ENCODE assay signal across 12 cellular contexts in genomic region chr11:63608353-63609345, GRCh38. TPM values are rescaled to one million over a fixed set of nuclear protein-coding genes. Genes with fewer than 3 reads are reported as not detected.
A peak's percentile ranks its signal among the peaks of the same experiment; 100 is the strongest.
DNase-seq lines count a peak whose midpoint lies in the region; ATAC-seq, FAIRE-seq and TF ChIP-seq lines count a peak whose summit lies in the region.
"Had no signal": no experiment of that assay in that cellular context is flagged by ENCODE, and none has a peak within 500 bp of the region (broad histone marks: within the 10 kb centered on the region; RNA-seq: fewer than 3 reads in every experiment).

No MANE protein-coding gene starts in this region.

- peaks cover 9% of the 10 kb centered on the region for H3K27me3 Mint-ChIP-seq in GM23338 (ENCODE audit: insufficient read depth, low read depth, poor library complexity)
- H3K27me3 Mint-ChIP-seq in astrocyte (ENCODE audit: low read depth, unreplicated experiment), result peaks cover 2% of the 10 kb centered on the region
- peaks cover 12 to 25% of the 10 kb centered on the region in 2 donors for H3K27me3 Mint-ChIP-seq in stimulated activated naive B cell treated with anti-CD40 and anti-IgM and Interleukin-4, amounts not matched to agents 10 μg/mL and 1 μg/mL and 100 μg/mL, for 72 hours
- H3K27me3 Mint-ChIP-seq in WTC11 (ENCODE audit: low read depth), result peaks cover 33% of the 10 kb centered on the region

- H3K36me3 Mint-ChIP-seq in GM23338 (ENCODE audit: low read depth), result no peaks in the 10 kb centered on the region; the same call in 2 of the 3 replicates
- no peaks in the 10 kb centered on the region for H3K36me3 Mint-ChIP-seq in astrocyte (ENCODE audit: low read depth, unreplicated experiment)
- H3K36me3 Mint-ChIP-seq in stimulated activated naive B cell treated with anti-CD40 and anti-IgM and Interleukin-4, amounts not matched to agents 10 μg/mL and 1 μg/mL and 100 μg/mL, for 72 hours, result no peaks in the 10 kb centered on the region
- H3K36me3 Mint-ChIP-seq in WTC11, result peaks cover 12% of the 10 kb centered on the region

- H3K27ac ChIP-seq in GM23338 (ENCODE audit: low read depth), result no peak overlapping the region
- peak overlapping the region; percentile 54 for H3K27ac ChIP-seq in astrocyte (ENCODE audit: low read depth, low read length)
- peak overlapping the region in 2 of 4 donors; percentile 38 to 61 for H3K27ac ChIP-seq in upper lobe of left lung

- H3K4me1 ChIP-seq in GM23338 (ENCODE audit: insufficient read depth) (peaks cover 52% of the 10 kb centered on the region), astrocyte (ENCODE audit: insufficient read depth, low read length) (peaks cover 32% of the 10 kb centered on the region), iPS-15b (ENCODE audit: control insufficient read depth, insufficient read depth, low read length) (peaks cover 35% of the 10 kb centered on the region), upper lobe of left lung (peaks cover 26 to 42% (median 35%) of the 10 kb centered on the region in 4 donors)

- FAIRE-seq in astrocyte (lab: Jason Lieb, UNC) (no peak), RCC 7860 (lab: Jason Lieb, UNC) (no peak), GM19239 (lab: Jason Lieb, UNC) (no peak)

- H3K9me3 ChIP-seq in astrocyte (ENCODE audit: insufficient read depth, low read depth, low read length) (no peaks in the 10 kb centered on the region), iPS-15b (ENCODE audit: control insufficient read depth, insufficient read depth, low read length) (no peaks in the 10 kb centered on the region), upper lobe of left lung (no peaks in the 10 kb centered on the region)

- no peaks in the 10 kb centered on the region; the same call in 1 of the 2 replicates for H4K20me1 ChIP-seq in GM23338 (replicated peaks; ENCODE audit: insufficient read depth)
- no peaks in the 10 kb centered on the region for H4K20me1 ChIP-seq in astrocyte (ENCODE audit: insufficient read depth, low read length)

- CTCF ChIA-PET in WTC11 (lab: Charles Lee), result interaction anchor here (2.3 kb wide), 1 partner anchor 129 kb away, joined by 7 read pairs; no protein-coding TSS in a partner anchor

- no peaks in the 10 kb centered on the region for H3K9me2 ChIP-seq in GM23338 (ENCODE audit: insufficient read depth)

- H3K4me3 Mint-ChIP-seq in GM23338, result no peak overlapping the region
- peak overlapping the region; percentile 4 for H3K4me3 Mint-ChIP-seq in astrocyte (ENCODE audit: unreplicated experiment)
- H3K4me3 Mint-ChIP-seq in stimulated activated naive B cell treated with anti-CD40 and anti-IgM and Interleukin-4, amounts not matched to agents 10 μg/mL and 1 μg/mL and 100 μg/mL, for 72 hours, result no peak overlapping the region
- no peak overlapping the region for H3K4me3 Mint-ChIP-seq in WTC11

- H3K27me3 ChIP-seq in GM23338 (ENCODE audit: insufficient read depth) (no peaks in the 10 kb centered on the region), astrocyte (ENCODE audit: insufficient read depth, low read length) (no peaks in the 10 kb centered on the region), iPS-15b (ENCODE audit: control insufficient read depth, insufficient read depth, low read length) (no peaks in the 10 kb centered on the region), upper lobe of left lung (no peaks in the 10 kb centered on the region)

- H3K4me1 Mint-ChIP-seq in GM23338 (peaks cover 43% of the 10 kb centered on the region), astrocyte (ENCODE audit: low read depth, unreplicated experiment) (peaks cover 29% of the 10 kb centered on the region), WTC11 (peaks cover 65% of the 10 kb centered on the region)
- H3K4me1 Mint-ChIP-seq in stimulated activated naive B cell treated with anti-CD40 and anti-IgM and Interleukin-4, amounts not matched to agents 10 μg/mL and 1 μg/mL and 100 μg/mL, for 72 hours, result peaks cover 10 to 21% of the 10 kb centered on the region in 2 donors

- ATAC-seq in GM23338 (no peak), WTC11 (no peak), upper lobe of left lung (ENCODE audit: low FRiP score in 2 of 2) (no peak)
- ATAC-seq in stimulated activated naive B cell treated with anti-CD40 and anti-IgM and Interleukin-4, amounts not matched to agents 10 μg/mL and 1 μg/mL and 100 μg/mL, for 72 hours (replicated peaks), result peak; percentile 41 to 46

- DNase-seq in GM23338 (ENCODE audit: low spot score) (no peak), astrocyte (ENCODE audit: low read depth) (peak; percentile 90), RCC 7860 (ENCODE audit: low spot score) (no peak), WTC11 (ENCODE audit: low spot score) (no peak), upper lobe of left lung (no peak), GM19239 (ENCODE audit: insufficient read length, low spot score) (no peak)
- DNase-seq in stimulated activated naive B cell treated with anti-CD40 and anti-IgM and Interleukin-4, amounts not matched to agents 10 μg/mL and 1 μg/mL and 100 μg/mL, for 72 hours, result no peak
- DNase-seq: activated effector memory CD4-positive, alpha-beta T cell treated with anti-CD3 and anti-CD28 coated beads, Interleukin-2, amount 50 U/mL, for 16 hours; DND-41; NCI-H1694 treated with DMSO at 0.1 percent for 48 hours; stimulated activated naive CD4-positive, alpha-beta T cell treated with Interleukin-2 at 50 U/mL for 16 hours had no signal

- peaks cover 28% of the 10 kb centered on the region for H3F3A ChIP-seq in GM23338 (replicated peaks; ENCODE audit: low read depth)

- no peak for TF ChIP-seq EP300 in upper lobe of left lung (IDR thresholded peaks at IDR 0.05)

- TF ChIP-seq POLR2A in upper lobe of left lung (IDR thresholded peaks at IDR 0.05), result no peak

- H3K36me3 ChIP-seq in GM23338 (ENCODE audit: insufficient read depth) (no peaks in the 10 kb centered on the region), astrocyte (ENCODE audit: insufficient read depth, low read length) (no peaks in the 10 kb centered on the region), iPS-15b (ENCODE audit: control insufficient read depth, insufficient read depth, low read length) (peaks cover 5% of the 10 kb centered on the region), upper lobe of left lung (no peaks in the 10 kb centered on the region)

- no peaks in the 10 kb centered on the region for H3K9me3 Mint-ChIP-seq in GM23338
- no peaks in the 10 kb centered on the region for H3K9me3 Mint-ChIP-seq in astrocyte (ENCODE audit: unreplicated experiment)
- H3K9me3 Mint-ChIP-seq in stimulated activated naive B cell treated with anti-CD40 and anti-IgM and Interleukin-4, amounts not matched to agents 10 μg/mL and 1 μg/mL and 100 μg/mL, for 72 hours, result no peaks in the 10 kb centered on the region
- no peaks in the 10 kb centered on the region for H3K9me3 Mint-ChIP-seq in WTC11

- H3K9ac ChIP-seq in astrocyte (ENCODE audit: low read length) (peak overlapping the region; percentile 33), iPS-15b (ENCODE audit: low read depth, low read length) (peak overlapping the region; percentile 47)

- 80 to 83% methylated on average over 11 of the region's 11 CpGs for WGBS in upper lobe of left lung, 2 donors

- H3K4me3 ChIP-seq in GM23338 (no peak overlapping the region), astrocyte (ENCODE audit: insufficient read depth, low read depth, low read length) (no peak overlapping the region), iPS-15b (ENCODE audit: low read depth, low read length) (no peak overlapping the region), upper lobe of left lung (no peak overlapping the region)

- no peak overlapping the region for H3K27ac Mint-ChIP-seq in GM23338
- H3K27ac Mint-ChIP-seq in astrocyte (ENCODE audit: unreplicated experiment), result peak overlapping the region; percentile 55
- H3K27ac Mint-ChIP-seq in stimulated activated naive B cell treated with anti-CD40 and anti-IgM and Interleukin-4, amounts not matched to agents 10 μg/mL and 1 μg/mL and 100 μg/mL, for 72 hours, result no peak overlapping the region
- H3K27ac Mint-ChIP-seq in WTC11, result no peak overlapping the region

- H3K4me2 ChIP-seq in GM23338 (peak overlapping the region; percentile 80), astrocyte (ENCODE audit: low read length) (peak overlapping the region; percentile 63)

- no peak for TF ChIP-seq CTCF in GM23338 (conservative IDR thresholded peaks at IDR 0.05; ENCODE audit: low read depth in 2 of 2)
- no peak for TF ChIP-seq CTCF in astrocyte (IDR thresholded peaks at IDR 0.05; ENCODE audit: insufficient read depth, low read depth, low read length)
- TF ChIP-seq CTCF in WTC11 (IDR thresholded peaks at IDR 0.05), result no peak
- no peak for TF ChIP-seq CTCF in upper lobe of left lung (IDR thresholded peaks at IDR 0.05)

- POLR2A ChIA-PET in WTC11 (lab: Charles Lee), result no interaction called here

- peaks cover 90% of the 10 kb centered on the region for H3K79me2 ChIP-seq in GM23338 (replicated peaks; ENCODE audit: insufficient read depth)
- peaks cover 3% of the 10 kb centered on the region for H3K79me2 ChIP-seq in astrocyte (ENCODE audit: insufficient read depth, low read length)

- H2AFZ ChIP-seq in GM23338, result no peak overlapping the region
- no peak overlapping the region for H2AFZ ChIP-seq in astrocyte (ENCODE audit: low read depth, low read length)

TF ChIP-seq in GM23338, 12 proteins besides CTCF, POLR2A, EP300 and RAD21 (continues in another document):
- TF ChIP-seq JUNB (IDR thresholded peaks at IDR 0.05; ENCODE audit: unreplicated experiment), result no peak

TF ChIP-seq in WTC11, 78 proteins besides CTCF, POLR2A, EP300 and RAD21 (continues in another document):
- no peak for TF ChIP-seq NFYB (CRISPR knock-in tag; conservative IDR thresholded peaks at IDR 0.05; ENCODE audit: low read depth)

RNA-seq across cellular contexts. Expression of gene PLAAT3, which starts 5.6 kb away (rescaled TPM):
- 61.1 and 63.2 TPM in 2 replicates for total RNA-seq in GM23338 (2014; rRNA removed; shearing (Covaris generic))
- 239 and 262 TPM in 2 replicates for polyA plus RNA-seq in GM23338 (2016; fragmentation: Nextera tagmentation; extraction: Ambion mirVana)
- total RNA-seq in astrocyte (11.5 and 15.5 TPM in 2 replicates), WTC11 (2021) (143 to 160 TPM (median 146 TPM) in 3 replicates), upper lobe of left lung (100 to 1,000 TPM in 3 of 6 donors, 10 to 100 TPM in 3; 36.7 to 128 (median 89.5) TPM)

RNA-seq across cellular contexts. Expression of gene PLAAT2, which starts 45.5 kb away (rescaled TPM):
- total RNA-seq in GM23338 (2014; rRNA removed; shearing (Covaris generic)), result 0.66 TPM in 1 of 2 replicates, not detected in the other
- polyA plus RNA-seq in GM23338 (2016; fragmentation: Nextera tagmentation; extraction: Ambion mirVana), result 0.42 and 0.78 TPM in 2 replicates
- total RNA-seq in astrocyte (0.52 TPM in 1 of 2 replicates, not detected in the other), WTC11 (2021) (0.25 to 0.66 TPM (median 0.55 TPM) in 3 replicates), upper lobe of left lung (10 to 100 TPM in 1 of 6 donors, 1 to 10 TPM in 5; 1.9 to 10.5 (median 5.5) TPM)

Comparison
In these comparisons a context has a peak if more than half of its experiments do, and no peak if none do; other contexts are left out.
1. ATAC-seq: peak in stimulated activated naive B cell treated with anti-CD40 and anti-IgM and Interleukin-4, amounts not matched to agents 10 μg/mL and 1 μg/mL and 100 μg/mL, for 72 hours (2 of 2); none in GM23338 (single experiment), WTC11 (single experiment) and upper lobe of left lung (0 of 2).